ENCODE assay signal across 1 cellular context in the genomic region with DNA sequence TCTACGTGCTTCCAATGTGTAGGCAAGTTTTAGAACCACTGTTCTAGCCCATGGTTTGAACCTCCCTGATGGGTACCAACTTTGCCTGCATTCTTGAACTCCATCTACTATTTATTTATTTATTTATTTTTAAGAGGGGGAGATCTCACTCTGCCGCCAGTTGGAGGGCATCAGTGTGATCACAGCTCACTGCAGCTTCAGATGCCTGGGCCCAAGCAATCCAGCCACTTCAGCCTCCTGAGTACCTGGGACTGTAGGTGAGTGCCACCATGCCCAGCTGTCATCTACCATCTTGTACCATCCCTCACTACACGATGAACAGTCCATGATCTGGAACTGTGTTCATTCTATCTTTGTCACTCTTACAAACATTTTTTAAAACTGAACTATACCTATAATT.
TF ChIP-seq lines count a peak whose summit lies in the region.

No MANE protein-coding gene starts in this region.

TF ChIP-seq in GM12878, 131 proteins besides CTCF, POLR2A, EP300 and RAD21:
- TF ChIP-seq FOXM1 (IDR thresholded peaks at IDR 0.05; ENCODE audit: low read depth, low read length) (no peak), ZSCAN29 (IDR thresholded peaks at IDR 0.05) (no peak), SIN3A (IDR thresholded peaks at IDR 0.05; ENCODE audit: low read depth, low read length) (no peak), SUPT20H (IDR thresholded peaks at IDR 0.05; ENCODE audit: borderline replicate concordance, control insufficient read depth, low read depth, low read length) (no peak), RELA (IDR thresholded peaks at IDR 0.05; ENCODE audit: borderline replicate concordance, partially characterized antibody) (no peak), NRF1 (conservative IDR thresholded peaks at IDR 0.05; ENCODE audit: low read depth, low read length) (no peak), DPF2 (IDR thresholded peaks at IDR 0.05) (no peak), TCF12 (IDR thresholded peaks at IDR 0.05; ENCODE audit: low read depth, low read length) (no peak), CHD2 (IDR thresholded peaks at IDR 0.05; ENCODE audit: borderline replicate concordance, low read depth, low read length) (no peak), BCLAF1 (IDR thresholded peaks at IDR 0.05) (no peak), ZNF274 (IDR thresholded peaks at IDR 0.05; ENCODE audit: insufficient read depth, insufficient read length) (no peak), RFX5 (IDR thresholded peaks at IDR 0.05; ENCODE audit: low read depth, low read length) (no peak), ZNF207 (IDR thresholded peaks at IDR 0.05; ENCODE audit: borderline replicate concordance) (no peak), USF2 (IDR thresholded peaks at IDR 0.05; ENCODE audit: borderline replicate concordance, low read depth, low read length) (no peak), EED (IDR thresholded peaks at IDR 0.05; ENCODE audit: low read depth) (no peak), BMI1 (IDR thresholded peaks at IDR 0.05; ENCODE audit: borderline replicate concordance) (no peak), TCF3 (IDR thresholded peaks at IDR 0.05; ENCODE audit: borderline replicate concordance, insufficient read depth, low read depth, low read length) (no peak)
- TF ChIP-seq, protein P1, sequence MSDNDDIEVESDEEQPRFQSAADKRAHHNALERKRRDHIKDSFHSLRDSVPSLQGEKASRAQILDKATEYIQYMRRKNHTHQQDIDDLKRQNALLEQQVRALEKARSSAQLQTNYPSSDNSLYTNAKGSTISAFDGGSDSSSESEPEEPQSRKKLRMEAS (IDR thresholded peaks at IDR 0.05; ENCODE audit: low read depth, low read length), result no peak
